Comparison of ENCODE assay signal across 17 cellular contexts in the genomic region with DNA sequence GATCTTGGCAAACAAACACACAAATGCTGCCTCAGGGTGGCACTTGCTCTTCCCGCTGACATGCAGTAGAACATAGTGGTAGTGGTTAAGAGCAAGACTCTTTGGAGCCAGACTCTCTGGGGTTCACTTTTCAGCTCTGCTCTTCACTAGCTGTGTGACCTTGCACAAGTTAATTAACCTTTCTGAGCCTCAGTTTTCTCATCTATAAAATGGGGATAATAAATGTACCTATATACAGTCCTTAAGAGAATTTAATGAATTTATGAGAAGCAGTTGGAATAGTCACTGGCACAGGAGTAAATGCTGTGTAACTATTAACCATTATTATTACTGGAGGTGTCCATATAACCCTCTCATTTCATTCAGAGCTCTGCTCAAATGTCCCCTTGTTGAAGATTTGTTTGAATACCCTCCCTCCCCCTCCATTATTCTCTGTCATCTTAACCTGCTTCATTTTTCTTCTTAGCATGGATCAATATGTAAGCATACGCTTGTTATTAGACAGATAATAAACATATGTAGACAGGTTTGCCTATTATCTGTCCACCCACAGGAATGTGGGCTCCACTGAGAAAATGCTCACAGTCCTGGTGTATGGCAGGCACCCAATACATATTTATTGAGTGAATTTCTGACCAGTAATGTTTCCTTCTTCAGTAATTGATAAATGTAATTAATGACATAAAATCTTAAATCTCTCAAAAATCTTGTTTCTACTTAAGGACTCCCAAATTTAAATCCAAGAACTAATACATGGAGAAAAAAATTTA.
DNase-seq lines count a peak whose midpoint lies in the region; ATAC-seq, FAIRE-seq and TF ChIP-seq lines count a peak whose summit lies in the region.
"Had no signal": no experiment of that assay in that cellular context is flagged by ENCODE, and none has a peak within 500 bp of the region (broad histone marks: within the 10 kb centered on the region; RNA-seq: fewer than 3 reads in every experiment).

No MANE protein-coding gene starts in this region.

- WGBS in GM23248 (ENCODE audit: low coverage in 1 of 2, low lambda C conversion rate in 2 of 2, missing lambda C conversion rate in 2 of 2), 2 experiments, result 97 to 98% methylated on average over 2 of the region's 2 CpGs
- 37% methylated on average over 2 of the region's 2 CpGs for WGBS in K562 (ENCODE audit: insufficient coverage, low coverage, missing lambda C conversion rate)

- no peak for TF ChIP-seq POLR2A in K562 (conservative IDR thresholded peaks at IDR 0.05)

- H3K9ac ChIP-seq in GM23248 (no peak overlapping the region), K562 (ENCODE audit: insufficient read depth in 1 of 2, low read depth in 2 of 2, low read length in 2 of 2) (no peak overlapping the region)
- H3K9ac ChIP-seq: KMS-11 had no signal

- no peak for TF ChIP-seq RAD21 in K562 (CRISPR knock-in tag; conservative IDR thresholded peaks at IDR 0.05 in 1 of 2, IDR thresholded peaks at IDR 0.05 in 1 of 2)

- no peak overlapping the region for H3K27ac ChIP-seq in GM23248
- H3K27ac ChIP-seq in K562 (ENCODE audit: extremely low read depth, low read depth, low read length), result no peak overlapping the region
- H3K27ac ChIP-seq: 22Rv1, KMS-11 had no signal

- no peak for TF ChIP-seq EP300 in K562 (IDR thresholded peaks at IDR 0.05; ENCODE audit: low read length)

- no peaks in the 10 kb centered on the region for H3K9me1 ChIP-seq in K562 (ENCODE audit: control insufficient read depth, insufficient read depth, low read length)

- POLR2A ChIA-PET in K562 (lab: Yijun Ruan, JAX), result no interaction called here

- no peaks in the 10 kb centered on the region for H3K4me1 Mint-ChIP-seq in activated naive CD4-positive, alpha-beta T cell treated with anti-CD3 and anti-CD28 coated beads for 36 hours (ENCODE audit: low read depth)

- H3K9me3 ChIP-seq in GM23248 (ENCODE audit: low read depth) (no peaks in the 10 kb centered on the region), K562 (replicated peaks; ENCODE audit: control insufficient read depth, insufficient read depth, low read depth, low read length) (no peaks in the 10 kb centered on the region)

- H3K4me3 ChIP-seq in GM23248 (no peak overlapping the region), K562 (no peak overlapping the region)

- H3K4me3 Mint-ChIP-seq in activated naive CD4-positive, alpha-beta T cell treated with anti-CD3 and anti-CD28 coated beads for 36 hours, result no peak overlapping the region
- H3K4me3 Mint-ChIP-seq: B cell; CD4-positive, alpha-beta T cell; IgD-negative memory B cell had no signal

- BruUV-seq in K562 (replicated peaks; lab: Mats Ljungman, UMichigan), result no TSS peak

- H3K27ac Mint-ChIP-seq in activated naive CD4-positive, alpha-beta T cell treated with anti-CD3 and anti-CD28 coated beads, Interleukin-2, amount 50 U/mL, for 72 hours, result peak overlapping the region; percentile 0 to 22
- H3K27ac Mint-ChIP-seq in activated naive CD4-positive, alpha-beta T cell treated with anti-CD3 and anti-CD28 coated beads for 36 hours, result no peak overlapping the region
- H3K27ac Mint-ChIP-seq: B cell; CD4-positive, alpha-beta T cell; IgD-negative memory B cell had no signal

- no peak overlapping the region for H3K4me2 ChIP-seq in GM23248 (ENCODE audit: unreplicated experiment)
- no peak overlapping the region for H3K4me2 ChIP-seq in K562 (ENCODE audit: insufficient read depth, low read length)
- H3K4me2 ChIP-seq: KMS-11 had no signal

- no peak overlapping the region for H2AFZ ChIP-seq in GM23248
- no peak overlapping the region for H2AFZ ChIP-seq in K562 (ENCODE audit: low read depth, low read length)

- CTCF ChIA-PET in activated naive CD4-positive, alpha-beta T cell treated with anti-CD3 and anti-CD28 coated beads for 36 hours (lab: Charles Lee), result no interaction called here
- CTCF ChIA-PET in K562 (lab: Yijun Ruan, JAX; ENCODE audit: low intra/inter-chr PET ratio), result no interaction called here

- no peak for TF ChIP-seq CTCF in K562 (IDR thresholded peaks at IDR 0.05 in 2 of 3, conservative IDR thresholded peaks at IDR 0.05 in 1 of 3; ENCODE audit: insufficient read depth in 2 of 3, low read depth in 1 of 3, low read length in 3 of 3)

- H3K27me3 ChIP-seq in GM23248 (replicated peaks; ENCODE audit: insufficient read depth), result no peaks in the 10 kb centered on the region
- H3K27me3 ChIP-seq in K562 (ENCODE audit: control insufficient read depth in 2 of 2, insufficient read depth in 2 of 2, low read length in 2 of 2), result no peaks in the 10 kb centered on the region

- DNase-seq in activated naive CD4-positive, alpha-beta T cell treated with anti-CD3 and anti-CD28 coated beads, Interleukin-2, amount 50 U/mL, for 72 hours (ENCODE audit: low spot score in 2 of 2), result no peak
- DNase-seq in activated naive CD4-positive, alpha-beta T cell treated with anti-CD3 and anti-CD28 coated beads for 36 hours, result no peak
- DNase-seq in GM23248 (peak; percentile 13), K562 (ENCODE audit: extremely low read depth in 1 of 4, low spot score in 3 of 4) (no peak), GM19240 (ENCODE audit: insufficient read length, low spot score) (no peak), T-helper 2 cell (no peak), LoVo (ENCODE audit: low spot score) (no peak)
- DNase-seq: C1 segment of cervical spinal cord; CD4-positive, alpha-beta T cell; DMS79; H7 had no signal

- no peak for FAIRE-seq in K562 (lab: Jason Lieb, UNC)
- FAIRE-seq: GM12892, GM19239 had no signal

- H3K79me2 ChIP-seq in GM23248 (ENCODE audit: insufficient read depth) (no peaks in the 10 kb centered on the region), K562 (ENCODE audit: control insufficient read depth, insufficient read depth, low read length) (no peaks in the 10 kb centered on the region)

- H3F3A ChIP-seq in GM23248 (ENCODE audit: insufficient read depth), result 0 out of 2 replicates have a peak, but pooled peaks cover 4% of the 10 kb centered on the region

- H3K27me3 Mint-ChIP-seq in activated naive CD4-positive, alpha-beta T cell treated with anti-CD3 and anti-CD28 coated beads for 36 hours (ENCODE audit: low read depth), result no peaks in the 10 kb centered on the region
- H3K27me3 Mint-ChIP-seq: B cell; CD4-positive, alpha-beta T cell; IgD-negative memory B cell had no signal

- H3K9me2 ChIP-seq in GM23248 (ENCODE audit: insufficient read depth), result no peaks in the 10 kb centered on the region

- H4K20me1 ChIP-seq in GM23248 (ENCODE audit: insufficient read depth) (no peaks in the 10 kb centered on the region), K562 (replicated peaks; ENCODE audit: control insufficient read depth, insufficient read depth, low read length) (no peaks in the 10 kb centered on the region)

- no peaks in the 10 kb centered on the region for H3K9me3 Mint-ChIP-seq in activated naive CD4-positive, alpha-beta T cell treated with anti-CD3 and anti-CD28 coated beads, Interleukin-2, amount 50 U/mL, for 72 hours
- no peaks in the 10 kb centered on the region for H3K9me3 Mint-ChIP-seq in activated naive CD4-positive, alpha-beta T cell treated with anti-CD3 and anti-CD28 coated beads for 36 hours
- H3K9me3 Mint-ChIP-seq: CD4-positive, alpha-beta T cell; IgD-negative memory B cell had no signal

- intact Hi-C loops in activated naive CD4-positive, alpha-beta T cell treated with anti-CD3 and anti-CD28 coated beads for 36 hours (cut with micrococcal nuclease), result loop anchor here (5.0 kb wide), 1 partner anchor 886 kb away; no protein-coding TSS in a partner anchor
- intact Hi-C loops in K562 (cut with micrococcal nuclease), result no loop called here

- no peaks in the 10 kb centered on the region for H3K36me3 Mint-ChIP-seq in activated naive CD4-positive, alpha-beta T cell treated with anti-CD3 and anti-CD28 coated beads, Interleukin-2, amount 50 U/mL, for 72 hours
- peaks cover 4% of the 10 kb centered on the region for H3K36me3 Mint-ChIP-seq in activated naive CD4-positive, alpha-beta T cell treated with anti-CD3 and anti-CD28 coated beads for 36 hours (ENCODE audit: low read depth)
- H3K36me3 Mint-ChIP-seq: IgD-negative memory B cell had no signal

- no peak for ATAC-seq in activated naive CD4-positive, alpha-beta T cell treated with anti-CD3 and anti-CD28 coated beads, Interleukin-2, amount 50 U/mL, for 72 hours
- no peak for ATAC-seq in K562

- H3K4me1 ChIP-seq in GM23248 (ENCODE audit: insufficient read depth) (peaks cover 5% of the 10 kb centered on the region; the same call in 1 of the 2 replicates), K562 (replicated peaks in 1 of 2; ENCODE audit: control insufficient read depth in 2 of 2, insufficient read depth in 2 of 2, low read length in 2 of 2) (no peaks in the 10 kb centered on the region)

- in situ Hi-C loops in GM23248 (cut with MboI), result no loop called here
- in situ Hi-C loops in K562 (cut with MboI), result no loop called here

- 0 out of 2 replicates have a peak, but pooled peaks cover 3% of the 10 kb centered on the region for H3K36me3 ChIP-seq in GM23248 (ENCODE audit: low read depth)
- no peaks in the 10 kb centered on the region for H3K36me3 ChIP-seq in K562 (ENCODE audit: control insufficient read depth, insufficient read depth, low read length)

TF ChIP-seq in K562, 482 proteins besides CTCF, POLR2A, EP300 and RAD21:
- 0 out of 2 replicates have a peak, but pooled peaks have one; percentile 49 for TF ChIP-seq BCOR (IDR thresholded peaks at IDR 0.05)
- no peak for TF ChIP-seq FIP1L1 (IDR thresholded peaks at IDR 0.05; ENCODE audit: low read depth, low read length, poor library complexity, severe bottlenecking)
- TF ChIP-seq ZFP36 (IDR thresholded peaks at IDR 0.05; ENCODE audit: low read depth, low read length, partially characterized antibody), result peak; percentile 35
- TF ChIP-seq, protein P1, sequence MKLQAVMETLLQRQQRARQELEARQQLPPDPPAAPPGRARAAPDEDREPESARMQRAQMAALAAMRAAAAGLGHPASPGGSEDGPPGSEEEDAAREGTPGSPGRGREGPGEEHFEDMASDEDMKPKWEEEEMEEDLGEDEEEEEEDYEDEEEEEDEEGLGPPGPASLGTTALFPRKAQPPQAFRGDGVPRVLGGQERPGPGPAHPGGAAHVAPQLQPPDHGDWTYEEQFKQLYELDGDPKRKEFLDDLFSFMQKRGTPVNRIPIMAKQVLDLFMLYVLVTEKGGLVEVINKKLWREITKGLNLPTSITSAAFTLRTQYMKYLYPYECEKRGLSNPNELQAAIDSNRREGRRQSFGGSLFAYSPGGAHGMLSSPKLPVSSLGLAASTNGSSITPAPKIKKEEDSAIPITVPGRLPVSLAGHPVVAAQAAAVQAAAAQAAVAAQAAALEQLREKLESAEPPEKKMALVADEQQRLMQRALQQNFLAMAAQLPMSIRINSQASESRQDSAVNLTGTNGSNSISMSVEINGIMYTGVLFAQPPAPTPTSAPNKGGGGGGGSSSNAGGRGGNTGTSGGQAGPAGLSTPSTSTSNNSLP (IDR thresholded peaks at IDR 0.05; ENCODE audit: borderline replicate concordance, low read depth, low read length), result no peak
- 0 out of 2 replicates have a peak, but pooled peaks have one; percentile 27 for TF ChIP-seq ESRRA (IDR thresholded peaks at IDR 0.05; ENCODE audit: borderline replicate concordance, low read depth)
- peak; percentile 92 for TF ChIP-seq RBM25 (IDR thresholded peaks at IDR 0.05; ENCODE audit: low read depth, low read length, severe bottlenecking)
